In genomic region chr6:100504786-100505737, GRCh38 we compare ENCODE assay signal across 1 cellular context.
TF ChIP-seq lines count a peak whose summit lies in the region.

No MANE protein-coding gene starts in this region.

TF ChIP-seq in HepG2, 621 proteins besides CTCF, POLR2A, EP300 and RAD21 (continued from another document):
- no peak for TF ChIP-seq THRA (CRISPR knock-in tag; IDR thresholded peaks at IDR 0.05; ENCODE audit: borderline replicate concordance)
- TF ChIP-seq RFX3 (CRISPR knock-in tag; IDR thresholded peaks at IDR 0.05) = no peak
- TF ChIP-seq NCOA2 (CRISPR knock-in tag; IDR thresholded peaks at IDR 0.05) = no peak
- no peak for TF ChIP-seq ZBTB46 (CRISPR knock-in tag; IDR thresholded peaks at IDR 0.05; ENCODE audit: borderline replicate concordance)
- no peak for TF ChIP-seq ZNF180 (CRISPR knock-in tag; IDR thresholded peaks at IDR 0.05; ENCODE audit: borderline replicate concordance, low read depth)
- TF ChIP-seq LBX2 (CRISPR knock-in tag; IDR thresholded peaks at IDR 0.05; ENCODE audit: borderline replicate concordance) = no peak
- no peak for TF ChIP-seq ZNF646 (CRISPR knock-in tag; IDR thresholded peaks at IDR 0.05)
- TF ChIP-seq SNAPC5 (CRISPR knock-in tag; IDR thresholded peaks at IDR 0.05; ENCODE audit: borderline replicate concordance) = no peak
- no peak for TF ChIP-seq MNT (IDR thresholded peaks at IDR 0.05)
- TF ChIP-seq ZNF260 (CRISPR knock-in tag; IDR thresholded peaks at IDR 0.05; ENCODE audit: borderline replicate concordance, low read depth) = no peak
- TF ChIP-seq KLF16 (CRISPR knock-in tag; IDR thresholded peaks at IDR 0.05) = no peak
- TF ChIP-seq SIX1 (CRISPR knock-in tag; IDR thresholded peaks at IDR 0.05; ENCODE audit: borderline replicate concordance) = no peak
- TF ChIP-seq KIAA2018 (CRISPR knock-in tag; IDR thresholded peaks at IDR 0.05; ENCODE audit: borderline replicate concordance) = no peak
- TF ChIP-seq CSRNP2 (CRISPR knock-in tag; conservative IDR thresholded peaks at IDR 0.05; ENCODE audit: low read depth) = no peak
TF ChIP-seq in HepG2: peak in this region for 0.
